25 cellular contexts compared by ENCODE assay signal in the genomic region with DNA sequence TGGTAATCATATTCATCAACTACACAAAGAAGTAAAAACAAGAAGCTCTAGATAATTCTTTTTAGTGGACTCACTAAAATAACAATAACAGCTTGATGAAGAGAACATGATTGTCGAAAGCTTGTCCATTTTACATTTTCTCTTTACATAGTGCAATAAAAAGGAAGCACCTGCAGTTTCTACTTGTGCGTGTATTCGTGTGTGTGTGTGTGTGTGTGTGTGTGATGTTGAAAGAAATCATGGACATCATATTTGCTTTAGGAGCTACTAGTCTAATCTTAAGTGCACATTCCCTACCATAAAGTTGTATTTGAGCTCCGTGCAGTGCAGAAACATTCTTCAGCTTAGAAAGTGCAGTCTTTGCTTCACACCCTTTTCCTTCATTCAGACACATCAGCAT.
"Had no signal": no experiment of that assay in that cellular context is flagged by ENCODE, and none has a peak within 500 bp of the region (broad histone marks: within the 10 kb centered on the region; RNA-seq: fewer than 3 reads in every experiment).

No MANE protein-coding gene starts in this region.

- H3K9me3 ChIP-seq: gastrocnemius medialis, thoracic aorta, upper lobe of left lung, vagina had no signal

- H3K27me3 ChIP-seq: gastrocnemius medialis, hepatocyte, upper lobe of left lung, vagina had no signal

- H3K4me2 ChIP-seq: hepatocyte had no signal

- DNase-seq: activated CD4-positive, alpha-beta T cell treated with anti-CD3 and anti-CD28 coated beads for 36 hours; activated CD4-positive, alpha-beta T cell treated with anti-CD3 and anti-CD28 coated beads, Interleukin-2, amount 50 U/mL, for 4 hours; activated CD4-positive, CD25-positive, alpha-beta regulatory T cell; activated effector memory CD4-positive, alpha-beta T cell treated with Interleukin-2 at 50 U/mL for 16 hours; activated naive CD4-positive, alpha-beta T cell treated with Interleukin-2 at 50 U/mL for 16 hours; activated T-cell treated with anti-CD3 and anti-CD28 coated beads for 4 hours; activated T-cell treated with anti-CD3 and anti-CD28 coated beads, Interleukin-2, amount 50 U/mL, for 72 hours; anterior cingulate cortex; effector CD8-positive, alpha-beta T cell; erythroblast; gastrocnemius medialis; glutamatergic neuron; midbrain; natural killer cell; posterior cingulate gyrus; right cardiac atrium; stimulated activated CD4-positive, alpha-beta T cell treated with anti-CD3 and anti-CD28 coated beads, Interleukin-2, amount 100 ng/mL, for 48 hours; T-helper 1 cell; upper lobe of left lung had no signal

- H3K4me3 ChIP-seq: gastrocnemius medialis, hepatocyte, thoracic aorta, upper lobe of left lung, vagina had no signal

- FAIRE-seq: bronchial epithelial cell, endometrium, keratinocyte had no signal

- H3K79me2 ChIP-seq: hepatocyte had no signal

- H3K36me3 ChIP-seq: gastrocnemius medialis, thoracic aorta, upper lobe of left lung, vagina had no signal

- H3K27ac ChIP-seq: gastrocnemius medialis, hepatocyte, thoracic aorta, upper lobe of left lung, vagina had no signal

- H2AFZ ChIP-seq: hepatocyte had no signal
